ENCODE assay signal across 8 cellular contexts in genomic region chr20:32583581-32584045, GRCh38. TPM values are rescaled to one million over a fixed set of nuclear protein-coding genes. Genes with fewer than 3 reads are reported as not detected.
DNase-seq lines count a peak whose midpoint lies in the region; ATAC-seq and TF ChIP-seq lines count a peak whose summit lies in the region.

No MANE protein-coding gene starts in this region.

- H3K27me3 Mint-ChIP-seq in activated T-cell treated with anti-CD3 and anti-CD28 coated beads, Interleukin-2, amount 50 U/mL, for 24 hours = peaks cover 9% of the 10 kb centered on the region
- H3K27me3 Mint-ChIP-seq in activated naive CD4-positive, alpha-beta T cell treated with anti-CD3 and anti-CD28 coated beads for 36 hours (ENCODE audit: low read depth) = no peaks in the 10 kb centered on the region

- H3K9me3 Mint-ChIP-seq in activated T-cell treated with anti-CD3 and anti-CD28 coated beads, Interleukin-2, amount 50 U/mL, for 24 hours = no peaks in the 10 kb centered on the region
- H3K9me3 Mint-ChIP-seq in activated naive CD4-positive, alpha-beta T cell treated with anti-CD3 and anti-CD28 coated beads for 36 hours = no peaks in the 10 kb centered on the region

- peaks cover 2% of the 10 kb centered on the region for H3K9me3 ChIP-seq in iPS-18c (ENCODE audit: control insufficient read depth, insufficient read depth, low read length)
- H3K9me3 ChIP-seq in tibial nerve = no peaks in the 10 kb centered on the region

- intact Hi-C loops in activated naive CD4-positive, alpha-beta T cell treated with anti-CD3 and anti-CD28 coated beads for 36 hours (cut with micrococcal nuclease) = loop anchor here (1.0 kb wide), 1 partner anchor 8 kb away; no protein-coding TSS in a partner anchor

- H3K4me3 ChIP-seq in iPS-18c (ENCODE audit: insufficient read depth, low read depth, low read length) (peak overlapping the region; percentile 68; the same call in 1 of the 2 replicates), tibial nerve (peak overlapping the region in 3 of 4 donors; percentile 44 to 56 (median 49))

- no peak for TF ChIP-seq POLR2A in tibial nerve (IDR thresholded peaks at IDR 0.05)

- no peak for TF ChIP-seq EP300 in tibial nerve (IDR thresholded peaks at IDR 0.05)

- no peak overlapping the region for H3K27ac Mint-ChIP-seq in activated T-cell treated with anti-CD3 and anti-CD28 coated beads, Interleukin-2, amount 50 U/mL, for 24 hours
- no peak overlapping the region for H3K27ac Mint-ChIP-seq in activated naive CD4-positive, alpha-beta T cell treated with anti-CD3 and anti-CD28 coated beads for 36 hours

- no peak for TF ChIP-seq CTCF in tibial nerve (IDR thresholded peaks at IDR 0.05)

- H3K36me3 ChIP-seq in tibial nerve = no peaks in the 10 kb centered on the region

- CTCF ChIA-PET in activated naive CD4-positive, alpha-beta T cell treated with anti-CD3 and anti-CD28 coated beads for 36 hours (lab: Charles Lee) = no interaction called here

- peaks cover 0 to 32% (median 2%) of the 10 kb centered on the region in 4 donors for H3K4me1 ChIP-seq in tibial nerve

- peak overlapping the region in 3 of 4 donors; percentile 55 to 67 (median 60) for H3K27ac ChIP-seq in tibial nerve

- 0 to 2% methylated on average over 1 to 11 of the region's 49 CpGs for WGBS in tibial nerve, 2 donors

- DNase-seq in activated T-cell treated with anti-CD3 and anti-CD28 coated beads, Interleukin-2, amount 50 U/mL, for 24 hours = peak; percentile 46
- DNase-seq in activated T-cell treated with anti-CD3 and anti-CD28 coated beads for 4 hours = no peak
- peak; percentile 22 for DNase-seq in activated naive CD4-positive, alpha-beta T cell treated with anti-CD3 and anti-CD28 coated beads for 36 hours
- DNase-seq in tibial nerve (ENCODE audit: low spot score in 2 of 2) = no peak
- DNase-seq in OCI-M2 (lab: John Stamatoyannopoulos, UW; ENCODE audit: unreplicated experiment) = no peak
- no peak for DNase-seq in SK-N-DZ (ENCODE audit: low spot score)

- H3K36me3 Mint-ChIP-seq in activated T-cell treated with anti-CD3 and anti-CD28 coated beads, Interleukin-2, amount 50 U/mL, for 24 hours (ENCODE audit: low read depth) = no peaks in the 10 kb centered on the region
- H3K36me3 Mint-ChIP-seq in activated naive CD4-positive, alpha-beta T cell treated with anti-CD3 and anti-CD28 coated beads for 36 hours (ENCODE audit: low read depth) = peaks cover 1% of the 10 kb centered on the region

- H3K27me3 ChIP-seq in tibial nerve = peaks cover 0 to 38% of the 10 kb centered on the region in 2 donors

- ATAC-seq in HG03457 (IDR thresholded peaks at IDR 0.05; ENCODE audit: unreplicated experiment) = no peak

- H3K4me3 Mint-ChIP-seq in activated T-cell treated with anti-CD3 and anti-CD28 coated beads, Interleukin-2, amount 50 U/mL, for 24 hours = no peak overlapping the region
- H3K4me3 Mint-ChIP-seq in activated naive CD4-positive, alpha-beta T cell treated with anti-CD3 and anti-CD28 coated beads for 36 hours = no peak overlapping the region

- peaks cover 48% of the 10 kb centered on the region for H3K4me1 Mint-ChIP-seq in activated T-cell treated with anti-CD3 and anti-CD28 coated beads, Interleukin-2, amount 50 U/mL, for 24 hours (ENCODE audit: low read depth)
- peaks cover 43% of the 10 kb centered on the region for H3K4me1 Mint-ChIP-seq in activated naive CD4-positive, alpha-beta T cell treated with anti-CD3 and anti-CD28 coated beads for 36 hours (ENCODE audit: low read depth)

RNA-seq across cellular contexts. Expression of gene NOL4L, which starts 1.5 kb away (rescaled TPM):
- 10 to 100 TPM; 24.8 to 29.2 TPM for total RNA-seq in activated naive CD4-positive, alpha-beta T cell treated with anti-CD3 and anti-CD28 coated beads for 36 hours
- total RNA-seq in tibial nerve = 10 to 100 TPM; 11.5 to 22.3 (median 19.9) TPM
- polyA plus RNA-seq in SK-N-DZ (2014; cell fraction: cytosol; rRNA removed) = 28.6 and 29.6 TPM in 2 replicates
- 40.7 and 52.5 TPM in 2 replicates for polyA plus RNA-seq in SK-N-DZ (2014; cell fraction: nucleus; rRNA removed)

Comparison
In these comparisons a context has a peak if more than half of its experiments do, and no peak if none do; other contexts are left out.
1. DNase-seq: peak in activated T-cell treated with anti-CD3 and anti-CD28 coated beads, Interleukin-2, amount 50 U/mL, for 24 hours (single experiment) and activated naive CD4-positive, alpha-beta T cell treated with anti-CD3 and anti-CD28 coated beads for 36 hours (single experiment); none in activated T-cell treated with anti-CD3 and anti-CD28 coated beads for 4 hours (single experiment), tibial nerve (0 of 2), OCI-M2 (single experiment) and SK-N-DZ (single experiment).